In the genomic region with DNA sequence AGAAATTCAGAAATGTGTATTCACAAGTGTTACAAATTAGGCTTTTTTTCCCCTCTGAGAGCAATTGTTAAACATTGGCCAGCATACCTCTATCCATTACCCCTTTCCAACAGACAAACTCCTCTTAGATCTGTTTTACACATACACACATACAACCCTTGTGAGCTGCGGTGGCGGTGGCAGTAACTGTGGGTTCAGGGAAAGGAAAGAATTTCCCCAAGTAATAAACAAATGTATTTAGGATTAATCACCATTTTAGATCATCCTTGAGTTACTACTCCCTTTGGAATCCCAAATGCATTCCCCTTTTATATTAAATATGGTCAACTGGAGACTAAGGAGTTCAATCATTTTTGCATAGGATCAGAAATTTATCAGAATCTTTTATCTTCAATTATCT, we compare ENCODE assay signal across 24 cellular contexts.
"Had no signal": no experiment of that assay in that cellular context is flagged by ENCODE, and none has a peak within 500 bp of the region (broad histone marks: within the 10 kb centered on the region; RNA-seq: fewer than 3 reads in every experiment).

No MANE protein-coding gene starts in this region.

- ATAC-seq: activated CD4-positive, alpha-beta T cell treated with anti-CD3 and anti-CD28 coated beads for 36 hours; activated T-cell treated with anti-CD3 and anti-CD28 coated beads, Interleukin-2, amount 50 U/mL, for 72 hours; body of pancreas; gastrocnemius medialis; natural killer cell had no signal

- H3K27me3 ChIP-seq: body of pancreas, gastrocnemius medialis had no signal

- H3K36me3 Mint-ChIP-seq: activated naive CD8-positive, alpha-beta T cell treated with anti-CD3 and anti-CD28 coated beads, Interleukin-2, amount 10 ng/mL, durations not matched to agents 7 days and 5 days; mesothelial cell of epicardium; natural killer cell; type B pancreatic cell had no signal

- H3K9me3 Mint-ChIP-seq: activated B cell treated with CpG ODN at 0.5 μM for 24 hours; activated naive CD4-positive, alpha-beta T cell treated with anti-CD3 and anti-CD28 coated beads for 36 hours; dendritic cell treated with granulocyte-macrophage colony-stimulating factor and Interleukin-4, amounts not matched to agents 40 ng/mL and 50 ng/mL, for 4 days; natural killer cell; type B pancreatic cell had no signal

- H3K36me3 ChIP-seq: gastrocnemius medialis, left ventricle myocardium inferior, thoracic aorta had no signal

- H3K27ac ChIP-seq: body of pancreas, gastrocnemius medialis, left ventricle myocardium inferior, thoracic aorta had no signal

- DNase-seq: activated B cell treated with CpG ODN at 0.5 μM for 24 hours; activated CD4-positive, alpha-beta T cell treated with anti-CD3 and anti-CD28 coated beads for 36 hours; activated CD4-positive, alpha-beta T cell treated with anti-CD3 and anti-CD28 coated beads, Interleukin-2, amount 50 U/mL, for 48 hours; activated effector memory CD4-positive, alpha-beta T cell treated with Interleukin-2 at 50 U/mL for 16 hours; activated naive CD4-positive, alpha-beta T cell treated with anti-CD3 and anti-CD28 coated beads for 36 hours; activated naive CD8-positive, alpha-beta T cell treated with anti-CD3 and anti-CD28 coated beads, Interleukin-2, amount 10 ng/mL, durations not matched to agents 7 days and 5 days; activated T-cell treated with anti-CD3 and anti-CD28 coated beads, Interleukin-2, amount 50 U/mL, for 72 hours; amniotic stem cell; body of pancreas; caudate nucleus; effector CD8-positive, alpha-beta T cell; gastrocnemius medialis; hippocampal formation; left ventricle myocardium inferior; natural killer cell; retina; stimulated activated CD4-positive, alpha-beta T cell treated with anti-CD3 and anti-CD28 coated beads, Interleukin-4, amount 100 ng/mL, for 24 hours; stimulated activated naive CD4-positive, alpha-beta T cell treated with Interleukin-2 at 50 U/mL for 16 hours; T1000 had no signal

- H3K27ac Mint-ChIP-seq: activated B cell treated with CpG ODN at 0.5 μM for 24 hours; activated CD4-positive, alpha-beta T cell treated with anti-CD3 and anti-CD28 coated beads for 36 hours; activated naive CD4-positive, alpha-beta T cell treated with anti-CD3 and anti-CD28 coated beads for 36 hours; activated naive CD8-positive, alpha-beta T cell treated with anti-CD3 and anti-CD28 coated beads, Interleukin-2, amount 10 ng/mL, durations not matched to agents 7 days and 5 days; activated T-cell treated with anti-CD3 and anti-CD28 coated beads, Interleukin-2, amount 50 U/mL, for 72 hours; dendritic cell treated with granulocyte-macrophage colony-stimulating factor and Interleukin-4, amounts not matched to agents 40 ng/mL and 50 ng/mL, for 4 days; mesothelial cell of epicardium; natural killer cell; progenitor cell of endocrine pancreas; type B pancreatic cell had no signal

- H3K4me3 ChIP-seq: body of pancreas, gastrocnemius medialis, left ventricle myocardium inferior, thoracic aorta had no signal

- H3K4me1 Mint-ChIP-seq: activated CD4-positive, alpha-beta T cell treated with anti-CD3 and anti-CD28 coated beads for 36 hours; activated naive CD8-positive, alpha-beta T cell treated with anti-CD3 and anti-CD28 coated beads, Interleukin-2, amount 10 ng/mL, durations not matched to agents 7 days and 5 days; mesothelial cell of epicardium; natural killer cell had no signal

- H3K4me3 Mint-ChIP-seq: activated B cell treated with CpG ODN at 0.5 μM for 24 hours; activated CD4-positive, alpha-beta T cell treated with anti-CD3 and anti-CD28 coated beads for 36 hours; activated naive CD4-positive, alpha-beta T cell treated with anti-CD3 and anti-CD28 coated beads for 36 hours; activated naive CD8-positive, alpha-beta T cell treated with anti-CD3 and anti-CD28 coated beads, Interleukin-2, amount 10 ng/mL, durations not matched to agents 7 days and 5 days; activated T-cell treated with anti-CD3 and anti-CD28 coated beads, Interleukin-2, amount 50 U/mL, for 72 hours; dendritic cell treated with granulocyte-macrophage colony-stimulating factor and Interleukin-4, amounts not matched to agents 40 ng/mL and 50 ng/mL, for 4 days; mesothelial cell of epicardium; natural killer cell; type B pancreatic cell had no signal

- H3K9me3 ChIP-seq: body of pancreas, gastrocnemius medialis, thoracic aorta had no signal

- H3K27me3 Mint-ChIP-seq: activated B cell treated with CpG ODN at 0.5 μM for 24 hours; activated CD4-positive, alpha-beta T cell treated with anti-CD3 and anti-CD28 coated beads for 36 hours; activated naive CD8-positive, alpha-beta T cell treated with anti-CD3 and anti-CD28 coated beads, Interleukin-2, amount 10 ng/mL, durations not matched to agents 7 days and 5 days; dendritic cell treated with granulocyte-macrophage colony-stimulating factor and Interleukin-4, amounts not matched to agents 40 ng/mL and 50 ng/mL, for 4 days; progenitor cell of endocrine pancreas had no signal

- H3K4me1 ChIP-seq: body of pancreas, gastrocnemius medialis had no signal
